In genomic region chr7:151775547-151776443, GRCh38 we compare ENCODE assay signal across 22 cellular contexts.
"Had no signal": no experiment of that assay in that cellular context is flagged by ENCODE, and none has a peak within 500 bp of the region (broad histone marks: within the 10 kb centered on the region; RNA-seq: fewer than 3 reads in every experiment).

No MANE protein-coding gene starts in this region.

- H3K4me3 Mint-ChIP-seq: central memory CD8-positive, alpha-beta T cell; dendritic cell treated with granulocyte-macrophage colony-stimulating factor and Interleukin-4, amounts not matched to agents 40 ng/mL and 50 ng/mL, for 4 days had no signal

- H3K9me3 Mint-ChIP-seq: central memory CD8-positive, alpha-beta T cell; dendritic cell treated with granulocyte-macrophage colony-stimulating factor and Interleukin-4, amounts not matched to agents 40 ng/mL and 50 ng/mL, for 4 days had no signal

- H3K36me3 ChIP-seq: right atrium auricular region had no signal

- H3K27ac Mint-ChIP-seq: dendritic cell treated with granulocyte-macrophage colony-stimulating factor and Interleukin-4, amounts not matched to agents 40 ng/mL and 50 ng/mL, for 4 days; progenitor cell of endocrine pancreas had no signal

- H3K27ac ChIP-seq: ascending aorta, right atrium auricular region, skin epidermis, thoracic aorta, upper lobe of left lung, VCaP had no signal

- H3K27me3 Mint-ChIP-seq: central memory CD8-positive, alpha-beta T cell; dendritic cell treated with granulocyte-macrophage colony-stimulating factor and Interleukin-4, amounts not matched to agents 40 ng/mL and 50 ng/mL, for 4 days had no signal

- DNase-seq: activated CD4-positive, alpha-beta T cell treated with anti-CD3 and anti-CD28 coated beads for 1 hour; activated CD4-positive, alpha-beta T cell treated with anti-CD3 and anti-CD28 coated beads, Interleukin-2, amount 50 U/mL, for 48 hours; activated CD8-positive, alpha-beta memory T cell treated with anti-CD3 and anti-CD28 coated beads, Interleukin-2, amount 50 U/mL, for 4 hours; activated effector memory CD4-positive, alpha-beta T cell treated with anti-CD3 and anti-CD28 coated beads, Interleukin-2, amount 50 U/mL, for 16 hours; activated naive CD4-positive, alpha-beta T cell treated with anti-CD3 and anti-CD28 coated beads, Interleukin-2, amount 50 U/mL, for 16 hours; activated T-cell treated with anti-CD3 and anti-CD28 coated beads, Interleukin-2, amount 50 U/mL, for 48 hours; hippocampal formation; islet precursor cell; occipital lobe; stimulated activated CD4-positive, alpha-beta T cell treated with anti-CD3 and anti-CD28 coated beads, Interleukin-4, amount 100 ng/mL, for 1 hour; T-helper 2 cell had no signal

- H3K4me3 ChIP-seq: ascending aorta, lung, right atrium auricular region, skin epidermis, thoracic aorta, upper lobe of left lung had no signal

- H3K9me3 ChIP-seq: ascending aorta, right atrium auricular region, thoracic aorta, upper lobe of left lung had no signal

- H3K27me3 ChIP-seq: ascending aorta, right atrium auricular region, upper lobe of left lung had no signal

- H3K4me1 ChIP-seq: ascending aorta, right atrium auricular region, upper lobe of left lung had no signal

- ATAC-seq: left lobe of liver had no signal
